ENCODE assay signal across 9 cellular contexts in genomic region chr14:75452900-75453816, GRCh38. TPM values are rescaled to one million over a fixed set of nuclear protein-coding genes. Genes with fewer than 3 reads are reported as not detected.
A peak's percentile ranks its signal among the peaks of the same experiment; 100 is the strongest.
DNase-seq lines count a peak whose midpoint lies in the region; ATAC-seq and TF ChIP-seq lines count a peak whose summit lies in the region.
"Had no signal": no experiment of that assay in that cellular context is flagged by ENCODE, and none has a peak within 500 bp of the region (broad histone marks: within the 10 kb centered on the region; RNA-seq: fewer than 3 reads in every experiment).

No MANE protein-coding gene starts in this region.

- in situ Hi-C loops in GM13977 (cut with MboI; ENCODE audit: low pct_unique_long_range_greater_than_20kb, low sequenced_read_pairs, unreplicated experiment): no loop called here

- H3K36me3 ChIP-seq in lower lobe of right lung: peaks cover 49% of the 10 kb centered on the region
- H3K36me3 ChIP-seq in upper lobe of left lung: peaks cover 0 to 45% (median 10%) of the 10 kb centered on the region in 4 donors

- no peak for TF ChIP-seq CTCF in dorsolateral prefrontal cortex (IDR thresholded peaks at IDR 0.05 in 54 of 56, conservative IDR thresholded peaks at IDR 0.05 in 2 of 56; ENCODE audit: low read depth in 1 of 56, partially characterized antibody in 56 of 56)
- no peak for TF ChIP-seq CTCF in lower lobe of right lung (IDR thresholded peaks at IDR 0.05)
- no peak for TF ChIP-seq CTCF in upper lobe of left lung (IDR thresholded peaks at IDR 0.05)
- no peak for TF ChIP-seq CTCF in GM13977 (IDR thresholded peaks at IDR 0.05; ENCODE audit: extremely low read depth, insufficient read depth, missing control alignments)

- peak in 1 of 4 donors; percentile 7 for TF ChIP-seq POLR2A in upper lobe of left lung (IDR thresholded peaks at IDR 0.05)

- intact Hi-C loops in dorsolateral prefrontal cortex (cut with DNase I) (no loop called here), lower lobe of right lung (cut with DNase I) (no loop called here)

- peak overlapping the region in 49 of 59 donors; percentile 4 to 80 (median 49) for H3K27ac ChIP-seq in dorsolateral prefrontal cortex
- H3K27ac ChIP-seq in lower lobe of right lung: peak overlapping the region; percentile 74
- H3K27ac ChIP-seq in upper lobe of left lung: peak overlapping the region; percentile 63 to 85 (median 74)

- TF ChIP-seq RAD21 in Ishikawa (IDR thresholded peaks at IDR 0.05; ENCODE audit: low read depth): no peak

- 37 to 49% methylated on average over 11 to 14 of the region's 14 CpGs for WGBS in upper lobe of left lung, 2 donors

- H3K4me1 ChIP-seq in lower lobe of right lung (peaks cover 85% of the 10 kb centered on the region), upper lobe of left lung (peaks cover 62 to 82% (median 71%) of the 10 kb centered on the region in 4 donors)

- H3K27me3 ChIP-seq in dorsolateral prefrontal cortex: no peaks in the 10 kb centered on the region
- no peaks in the 10 kb centered on the region for H3K27me3 ChIP-seq in lower lobe of right lung (ENCODE audit: low read depth)
- H3K27me3 ChIP-seq in upper lobe of left lung: no peaks in the 10 kb centered on the region

- DNase-seq in dorsolateral prefrontal cortex: peak in 6 of 10 donors; percentile 52 to 77 (median 68)
- DNase-seq in lower lobe of right lung: peak; percentile 71
- DNase-seq in upper lobe of left lung: peak; percentile 48 to 69
- no peak for DNase-seq in superior temporal gyrus (ENCODE audit: extremely low spot score)
- DNase-seq in NCI-H446 (lab: John Stamatoyannopoulos, UW): no peak
- DNase-seq in GM13977 (ENCODE audit: low spot score): no peak
- no peak for DNase-seq in NCI-H1092 (lab: John Stamatoyannopoulos, UW)
- DNase-seq: NCI-H446 treated with DMSO at 0.1 percent for 48 hours had no signal

- H3K9me3 ChIP-seq in lower lobe of right lung (no peaks in the 10 kb centered on the region), upper lobe of left lung (no peaks in the 10 kb centered on the region)

- ATAC-seq in lower lobe of right lung (peak; percentile 50 to 82), upper lobe of left lung (ENCODE audit: low FRiP score in 2 of 2) (peak; percentile 65 to 80)

- TF ChIP-seq EP300 in Ishikawa (IDR thresholded peaks at IDR 0.05; ENCODE audit: borderline replicate concordance): peak; percentile 77
- no peak for TF ChIP-seq EP300 in upper lobe of left lung (IDR thresholded peaks at IDR 0.05)

- H3K4me3 ChIP-seq in dorsolateral prefrontal cortex (no peak overlapping the region), lower lobe of right lung (no peak overlapping the region), upper lobe of left lung (no peak overlapping the region)

TF ChIP-seq in Ishikawa, 13 proteins besides CTCF, POLR2A, EP300 and RAD21:
- no peak for TF ChIP-seq REST (IDR thresholded peaks at IDR 0.05; ENCODE audit: low read depth)
- TF ChIP-seq ZBTB7A (IDR thresholded peaks at IDR 0.05; ENCODE audit: low read depth): peak; percentile 93
- 0 out of 2 replicates have a peak, but pooled peaks have one; percentile 17 for TF ChIP-seq EGR1 (IDR thresholded peaks at IDR 0.05)
- TF ChIP-seq TEAD4 (IDR thresholded peaks at IDR 0.05): peak; percentile 97
- no peak for TF ChIP-seq USF1 (IDR thresholded peaks at IDR 0.05)
- peak; percentile 64 for TF ChIP-seq FOXM1 (IDR thresholded peaks at IDR 0.05; ENCODE audit: borderline replicate concordance, low read depth)
- TF ChIP-seq CREB1 (IDR thresholded peaks at IDR 0.05; ENCODE audit: low read depth): no peak
- peak; percentile 56 for TF ChIP-seq CEBPB (IDR thresholded peaks at IDR 0.05)
- TF ChIP-seq TCF12 (IDR thresholded peaks at IDR 0.05; ENCODE audit: low read depth): peak; percentile 86
- peak; percentile 44; the same call in 1 of the 2 replicates for TF ChIP-seq YY1 (IDR thresholded peaks at IDR 0.05; ENCODE audit: low read depth)
- TF ChIP-seq NFIC (IDR thresholded peaks at IDR 0.05): no peak; the same call in 1 of the 2 replicates
- TF ChIP-seq TAF1 (IDR thresholded peaks at IDR 0.05; ENCODE audit: low read depth): 0 out of 2 replicates have a peak, but pooled peaks have one; percentile 4
- TF ChIP-seq MAX (IDR thresholded peaks at IDR 0.05): peak; percentile 64

RNA-seq across cellular contexts. Expression of gene JDP2, which starts 25.3 kb away (rescaled TPM):
- total RNA-seq in dorsolateral prefrontal cortex: 10 to 100 TPM; 21.8 to 96.2 (median 36.8) TPM
- total RNA-seq in lower lobe of right lung: 59.2 TPM
- total RNA-seq in upper lobe of left lung: 100 to 1,000 TPM in 3 of 6 donors, 10 to 100 TPM in 3; 60.5 to 150 (median 110) TPM

Comparison
In these comparisons a context has a peak if more than half of its experiments do, and no peak if none do; other contexts are left out.
1. DNase-seq: peak in dorsolateral prefrontal cortex (6 of 10), lower lobe of right lung (single experiment) and upper lobe of left lung (2 of 2); none in superior temporal gyrus (single experiment), NCI-H446 (0 of 2), GM13977 (single experiment) and NCI-H1092 (single experiment).
2. Peak in every context shown above with its lines, with median percentiles within 50 percentile points of each other: H3K27ac ChIP-seq.